ENCODE assay signal across 36 cellular contexts in the genomic region with DNA sequence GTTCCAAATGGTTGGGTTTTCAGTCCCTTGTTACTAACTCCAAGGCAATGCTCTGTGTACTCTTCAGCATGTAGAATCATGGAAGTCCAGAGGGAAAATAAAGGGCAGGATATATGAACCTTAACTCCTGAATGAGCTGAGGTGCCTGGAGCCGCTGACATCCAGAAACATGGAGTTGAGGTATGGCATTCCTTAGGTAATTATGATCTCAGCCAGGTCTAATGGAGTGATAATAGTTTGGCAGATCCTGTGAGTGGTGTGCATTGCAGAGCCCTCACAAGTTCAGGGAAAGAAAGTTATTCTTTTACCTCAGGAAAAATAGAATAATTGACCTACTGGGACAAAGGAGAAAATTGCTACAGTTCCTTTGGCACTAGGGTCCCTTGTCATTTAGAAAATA.
"Had no signal": no experiment of that assay in that cellular context is flagged by ENCODE, and none has a peak within 500 bp of the region (broad histone marks: within the 10 kb centered on the region; RNA-seq: fewer than 3 reads in every experiment).

No MANE protein-coding gene starts in this region.

- H3K4me1 ChIP-seq: body of pancreas, breast epithelium had no signal

- H3K27ac ChIP-seq: body of pancreas, brain microvascular endothelial cell, breast epithelium, VCaP had no signal

- H3K4me3 Mint-ChIP-seq: activated B cell treated with CpG ODN at 0.5 μM for 24 hours; activated CD4-positive, alpha-beta memory T cell treated with anti-CD3 and anti-CD28 coated beads for 36 hours; activated CD4-positive, alpha-beta T cell treated with anti-CD3 and anti-CD28 coated beads, Interleukin-2, amount 10 ng/mL, durations not matched to agents 24 days and 14 days; activated CD8-positive, alpha-beta T cell treated with anti-CD3 and anti-CD28 coated beads for 36 hours; activated naive CD4-positive, alpha-beta T cell treated with anti-CD3 and anti-CD28 coated beads, Interleukin-2, amount 10 ng/mL, durations not matched to agents 7 days and 5 days; activated naive CD4-positive, alpha-beta T cell treated with anti-CD3 and anti-CD28 coated beads, Interleukin-2, amount 50 U/mL, for 24 hours; activated naive CD8-positive, alpha-beta T cell; activated naive CD8-positive, alpha-beta T cell treated with anti-CD3 and anti-CD28 coated beads, Interleukin-2, amount 10 ng/mL, durations not matched to agents 7 days and 5 days; activated naive CD8-positive, alpha-beta T cell treated with anti-CD3 and anti-CD28 coated beads, Interleukin-2, amount 50 U/mL, for 24 hours; activated T-cell treated with anti-CD3 and anti-CD28 coated beads, Interleukin-2, amount 50 U/mL, for 4 hours; activated T-cell treated with anti-CD3 and anti-CD28 coated beads, Interleukin-2, amount 50 U/mL, for 72 hours; activated T-helper 1 cell treated with anti-CD3 and anti-CD28 coated beads, Interleukin-12 subunit alpha, Interleukin-12 subunit beta, Interleukin-2, Interleukin-4 antibody, amounts not matched to agents 30 ng/mL and 10 ng/mL and 1 ng/mL, durations not matched to agents 14 hours and 24 hours and 36 hours; activated T-helper 17 cell treated with anti-CD3 and anti-CD28 coated beads, Interleukin-2, amount 50 U/mL, for 72 hours; central memory CD8-positive, alpha-beta T cell; T-helper 1 cell treated with Interleukin-12 subunit alpha and Interleukin-12 subunit beta and Interleukin-4 antibody, amounts not matched to agents 30 μg/mL and 1 μg/mL, for 36 hours; T-helper 2 cell treated with Interferon-gamma antibody and Interleukin-4, amounts not matched to agents 5 μg/mL and 100 μg/mL, for 36 hours had no signal

- H3K27me3 Mint-ChIP-seq: activated B cell treated with CpG ODN at 0.5 μM for 24 hours; activated CD4-positive, alpha-beta memory T cell treated with anti-CD3 and anti-CD28 coated beads for 36 hours; activated CD4-positive, alpha-beta T cell treated with anti-CD3 and anti-CD28 coated beads, Interleukin-2, amount 10 ng/mL, durations not matched to agents 24 days and 14 days; activated CD8-positive, alpha-beta T cell treated with anti-CD3 and anti-CD28 coated beads for 36 hours; activated naive CD4-positive, alpha-beta T cell treated with anti-CD3 and anti-CD28 coated beads, Interleukin-2, amount 10 ng/mL, durations not matched to agents 7 days and 5 days; activated naive CD4-positive, alpha-beta T cell treated with anti-CD3 and anti-CD28 coated beads, Interleukin-2, amount 50 U/mL, for 24 hours; activated naive CD8-positive, alpha-beta T cell; activated naive CD8-positive, alpha-beta T cell treated with anti-CD3 and anti-CD28 coated beads, Interleukin-2, amount 10 ng/mL, durations not matched to agents 7 days and 5 days; activated naive CD8-positive, alpha-beta T cell treated with anti-CD3 and anti-CD28 coated beads, Interleukin-2, amount 50 U/mL, for 24 hours; activated T-helper 17 cell treated with anti-CD3 and anti-CD28 coated beads, Interleukin-2, amount 50 U/mL, for 72 hours; central memory CD8-positive, alpha-beta T cell had no signal

- H3K4me3 ChIP-seq: body of pancreas, breast epithelium had no signal

- H3K27ac Mint-ChIP-seq: activated B cell treated with CpG ODN at 0.5 μM for 24 hours; activated CD4-positive, alpha-beta memory T cell treated with anti-CD3 and anti-CD28 coated beads for 36 hours; activated CD4-positive, alpha-beta T cell treated with anti-CD3 and anti-CD28 coated beads, Interleukin-2, amount 10 ng/mL, durations not matched to agents 24 days and 14 days; activated CD8-positive, alpha-beta T cell treated with anti-CD3 and anti-CD28 coated beads for 36 hours; activated naive CD4-positive, alpha-beta T cell treated with anti-CD3 and anti-CD28 coated beads, Interleukin-2, amount 10 ng/mL, durations not matched to agents 7 days and 5 days; activated naive CD4-positive, alpha-beta T cell treated with anti-CD3 and anti-CD28 coated beads, Interleukin-2, amount 50 U/mL, for 24 hours; activated naive CD8-positive, alpha-beta T cell; activated naive CD8-positive, alpha-beta T cell treated with anti-CD3 and anti-CD28 coated beads, Interleukin-2, amount 10 ng/mL, durations not matched to agents 7 days and 5 days; activated naive CD8-positive, alpha-beta T cell treated with anti-CD3 and anti-CD28 coated beads, Interleukin-2, amount 50 U/mL, for 24 hours; activated T-cell treated with anti-CD3 and anti-CD28 coated beads, Interleukin-2, amount 50 U/mL, for 72 hours; activated T-helper 1 cell treated with anti-CD3 and anti-CD28 coated beads, Interleukin-12 subunit alpha, Interleukin-12 subunit beta, Interleukin-2, Interleukin-4 antibody, amounts not matched to agents 30 ng/mL and 10 ng/mL and 1 ng/mL, durations not matched to agents 14 hours and 24 hours and 36 hours; activated T-helper 17 cell treated with anti-CD3 and anti-CD28 coated beads, Interleukin-2, amount 50 U/mL, for 72 hours; T-helper 1 cell treated with Interleukin-12 subunit alpha and Interleukin-12 subunit beta and Interleukin-4 antibody, amounts not matched to agents 30 μg/mL and 1 μg/mL, for 36 hours; T-helper 2 cell treated with Interferon-gamma antibody and Interleukin-4, amounts not matched to agents 5 μg/mL and 100 μg/mL, for 36 hours had no signal

- H3K4me1 Mint-ChIP-seq: activated B cell treated with CpG ODN at 0.5 μM for 24 hours; activated CD4-positive, alpha-beta T cell treated with anti-CD3 and anti-CD28 coated beads, Interleukin-2, amount 10 ng/mL, durations not matched to agents 24 days and 14 days; activated naive CD4-positive, alpha-beta T cell treated with anti-CD3 and anti-CD28 coated beads, Interleukin-2, amount 10 ng/mL, durations not matched to agents 7 days and 5 days; activated naive CD4-positive, alpha-beta T cell treated with anti-CD3 and anti-CD28 coated beads, Interleukin-2, amount 50 U/mL, for 24 hours; activated naive CD8-positive, alpha-beta T cell treated with anti-CD3 and anti-CD28 coated beads, Interleukin-2, amount 10 ng/mL, durations not matched to agents 7 days and 5 days; activated naive CD8-positive, alpha-beta T cell treated with anti-CD3 and anti-CD28 coated beads, Interleukin-2, amount 50 U/mL, for 24 hours; activated T-helper 17 cell treated with anti-CD3 and anti-CD28 coated beads, Interleukin-2, amount 50 U/mL, for 72 hours; central memory CD8-positive, alpha-beta T cell had no signal

- H3K27me3 ChIP-seq: body of pancreas, brain microvascular endothelial cell, breast epithelium had no signal

- H3K36me3 Mint-ChIP-seq: activated naive CD4-positive, alpha-beta T cell treated with anti-CD3 and anti-CD28 coated beads, Interleukin-2, amount 10 ng/mL, durations not matched to agents 7 days and 5 days; activated naive CD4-positive, alpha-beta T cell treated with anti-CD3 and anti-CD28 coated beads, Interleukin-2, amount 50 U/mL, for 24 hours; activated naive CD8-positive, alpha-beta T cell treated with anti-CD3 and anti-CD28 coated beads, Interleukin-2, amount 10 ng/mL, durations not matched to agents 7 days and 5 days had no signal

- H3K36me3 ChIP-seq: brain microvascular endothelial cell, breast epithelium had no signal

- ATAC-seq: activated CD8-positive, alpha-beta T cell treated with anti-CD3 and anti-CD28 coated beads for 36 hours; activated naive CD8-positive, alpha-beta T cell treated with anti-CD3 and anti-CD28 coated beads, Interleukin-2, amount 50 U/mL, for 24 hours; activated T-cell treated with anti-CD3 and anti-CD28 coated beads, Interleukin-2, amount 50 U/mL, for 4 hours; activated T-cell treated with anti-CD3 and anti-CD28 coated beads, Interleukin-2, amount 50 U/mL, for 72 hours; activated T-helper 17 cell treated with anti-CD3 and anti-CD28 coated beads, Interleukin-2, amount 50 U/mL, for 72 hours; body of pancreas had no signal

- DNase-seq: activated B cell treated with CpG ODN at 0.5 μM for 24 hours; activated CD4-positive, alpha-beta memory T cell treated with anti-CD3 and anti-CD28 coated beads for 36 hours; activated CD4-positive, alpha-beta T cell treated with anti-CD3 and anti-CD28 coated beads for 4 hours; activated CD4-positive, alpha-beta T cell treated with anti-CD3 and anti-CD28 coated beads, Interleukin-2, amount 10 ng/mL, durations not matched to agents 24 days and 14 days; activated CD4-positive, alpha-beta T cell treated with anti-CD3 and anti-CD28 coated beads, Interleukin-2, amount 50 U/mL, for 1 hour; activated CD4-positive, alpha-beta T cell treated with anti-CD3 and anti-CD28 coated beads, Interleukin-2, amount 50 U/mL, for 4 hours; activated CD4-positive, CD25-positive, alpha-beta regulatory T cell treated with anti-CD3 and anti-CD28 coated beads, Interleukin-2, amount 50 U/mL, for 72 hours; activated CD8-positive, alpha-beta memory T cell treated with anti-CD3 and anti-CD28 coated beads, Interleukin-2, amount 50 U/mL, for 4 hours; activated CD8-positive, alpha-beta T cell treated with anti-CD3 and anti-CD28 coated beads for 36 hours; activated effector memory CD4-positive, alpha-beta T cell treated with anti-CD3 and anti-CD28 coated beads, Interleukin-2, amount 50 U/mL, for 16 hours; activated naive CD4-positive, alpha-beta T cell treated with anti-CD3 and anti-CD28 coated beads, Interleukin-2, amount 10 ng/mL, durations not matched to agents 7 days and 5 days; activated naive CD4-positive, alpha-beta T cell treated with Interleukin-2 at 50 U/mL for 16 hours; activated naive CD8-positive, alpha-beta T cell treated with anti-CD3 and anti-CD28 coated beads, Interleukin-2, amount 10 ng/mL, durations not matched to agents 7 days and 5 days; activated naive CD8-positive, alpha-beta T cell treated with anti-CD3 and anti-CD28 coated beads, Interleukin-2, amount 50 U/mL, for 24 hours; activated T-cell treated with anti-CD3 and anti-CD28 coated beads for 4 hours; activated T-cell treated with anti-CD3 and anti-CD28 coated beads, Interleukin-2, amount 50 U/mL, for 1 hour; activated T-cell treated with anti-CD3 and anti-CD28 coated beads, Interleukin-2, amount 50 U/mL, for 4 hours; activated T-cell treated with anti-CD3 and anti-CD28 coated beads, Interleukin-2, amount 50 U/mL, for 72 hours; amniotic stem cell; aorta; body of pancreas; brain microvascular endothelial cell; caudate nucleus; cerebellar nuclear complex; T-helper 1 cell; T-helper 2 cell; T-helper 9 cell had no signal
